In the genomic region with DNA sequence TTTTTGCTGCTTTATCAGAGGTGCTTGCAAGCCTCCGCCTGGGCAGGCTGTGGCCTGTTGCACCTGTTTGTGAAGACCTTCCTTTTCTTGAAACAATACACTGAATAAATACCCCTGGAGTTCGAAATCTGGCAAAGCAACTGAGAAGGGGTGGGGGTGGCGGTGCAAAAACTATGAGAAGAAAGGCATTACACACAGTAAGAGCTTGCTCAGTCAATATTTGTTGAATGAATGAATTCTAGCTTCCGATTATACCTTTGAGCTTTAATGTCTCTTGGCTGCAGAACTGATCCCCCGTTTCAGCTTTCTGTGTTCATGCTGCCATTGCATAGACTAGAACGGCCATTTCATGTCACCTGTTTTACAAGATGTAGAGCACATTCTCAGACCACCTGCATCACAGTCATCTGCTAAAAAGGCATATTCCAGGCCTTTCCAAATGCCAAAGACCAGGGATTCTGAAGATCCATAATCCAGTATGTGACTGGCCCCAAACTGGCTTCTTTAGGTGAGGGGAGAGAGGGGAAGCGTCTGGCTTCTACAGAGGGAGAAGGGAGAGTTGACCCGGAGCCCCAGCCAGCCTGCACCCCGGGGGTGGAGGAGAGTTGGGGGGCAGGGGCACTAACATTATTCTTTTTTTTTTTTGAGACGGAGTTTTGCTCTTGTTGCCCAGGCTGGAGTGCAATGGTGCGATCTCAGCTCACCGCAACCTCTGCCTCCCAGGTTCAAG, we compare ENCODE assay signal across 15 cellular contexts.
A peak's percentile ranks its signal among the peaks of the same experiment; 100 is the strongest.
DNase-seq lines count a peak whose midpoint lies in the region; ATAC-seq and TF ChIP-seq lines count a peak whose summit lies in the region.
"Had no signal": no experiment of that assay in that cellular context is flagged by ENCODE, and none has a peak within 500 bp of the region (broad histone marks: within the 10 kb centered on the region; RNA-seq: fewer than 3 reads in every experiment).

No MANE protein-coding gene starts in this region.

- intact Hi-C loops in colonic mucosa (cut with DNase I) = no loop called here

- no peaks in the 10 kb centered on the region for H3K9me3 ChIP-seq in colonic mucosa
- H3K9me3 ChIP-seq: right atrium auricular region, thoracic aorta had no signal

- peak overlapping the region; percentile 38 for H3K27ac ChIP-seq in colonic mucosa
- H3K27ac ChIP-seq: C4-2B, right atrium auricular region had no signal

- no peak for ATAC-seq in HG03342 (IDR thresholded peaks at IDR 0.05; ENCODE audit: unreplicated experiment)

- H3K27me3 ChIP-seq in colonic mucosa = no peaks in the 10 kb centered on the region
- H3K27me3 ChIP-seq: right atrium auricular region had no signal

- no peak for TF ChIP-seq CTCF in colonic mucosa (IDR thresholded peaks at IDR 0.05)

- H3K9ac ChIP-seq in colonic mucosa (ENCODE audit: low read depth in 2 of 2, low read length in 2 of 2) = peak overlapping the region in 1 of 2 donors; percentile 51

- peak; percentile 95 for DNase-seq in NCI-H1105 treated with DMSO at 0.1 percent for 48 hours (lab: John Stamatoyannopoulos, UW)
- peak; percentile 82 for DNase-seq in NCI-H2196 (lab: John Stamatoyannopoulos, UW; ENCODE audit: unreplicated experiment)
- no peak for DNase-seq in colonic mucosa
- peak; percentile 63 for DNase-seq in ureter (ENCODE audit: low spot score)
- DNase-seq in cerebellar cortex (ENCODE audit: low spot score) = no peak
- DNase-seq in Ammon's horn (ENCODE audit: low spot score) = no peak
- DNase-seq: activated CD8-positive, alpha-beta memory T cell treated with anti-CD3 and anti-CD28 coated beads for 24 hours; activated effector memory CD4-positive, alpha-beta T cell treated with anti-CD3 and anti-CD28 coated beads, Interleukin-2, amount 50 U/mL, for 16 hours; GDM1; stimulated activated CD4-positive, alpha-beta T cell treated with anti-CD3 and anti-CD28 coated beads, Interleukin-2, amount 100 ng/mL, for 24 hours had no signal

- H3K36me3 ChIP-seq in colonic mucosa = no peaks in the 10 kb centered on the region
- H3K36me3 ChIP-seq: right atrium auricular region, thoracic aorta had no signal

- H3K4me3 ChIP-seq in colonic mucosa = no peak overlapping the region
- H3K4me3 ChIP-seq: lung, right atrium auricular region, thoracic aorta had no signal

- H3K4me1 ChIP-seq in colonic mucosa = peaks cover 8% of the 10 kb centered on the region

Comparison
In these comparisons a context has a peak if more than half of its experiments do, and no peak if none do; other contexts are left out.
1. DNase-seq: peak in NCI-H1105 treated with DMSO at 0.1 percent for 48 hours (single experiment), NCI-H2196 (single experiment) and ureter (single experiment); none in colonic mucosa (single experiment), cerebellar cortex (single experiment) and Ammon's horn (single experiment).